ENCODE assay signal across 36 cellular contexts in genomic region chr7:15584575-15584974, GRCh38. TPM values are rescaled to one million over a fixed set of nuclear protein-coding genes. Genes with fewer than 3 reads are reported as not detected.
"Had no signal": no experiment of that assay in that cellular context is flagged by ENCODE, and none has a peak within 500 bp of the region (broad histone marks: within the 10 kb centered on the region; RNA-seq: fewer than 3 reads in every experiment).

No MANE protein-coding gene starts in this region.

- H3K27me3 Mint-ChIP-seq: activated CD4-positive, alpha-beta memory T cell treated with anti-CD3 and anti-CD28 coated beads for 36 hours; activated CD4-positive, alpha-beta T cell treated with anti-CD3 and anti-CD28 coated beads for 36 hours; activated CD4-positive, alpha-beta T cell treated with anti-CD3 and anti-CD28 coated beads, Interleukin-2, amount 10 ng/mL, durations not matched to agents 24 days and 14 days; activated CD8-positive, alpha-beta memory T cell treated with anti-CD3 and anti-CD28 coated beads, Interleukin-2, amount 10 ng/mL, durations not matched to agents 7 days and 5 days; activated naive CD4-positive, alpha-beta T cell treated with anti-CD3 and anti-CD28 coated beads, Interleukin-2, amount 50 U/mL, for 24 hours; activated naive CD8-positive, alpha-beta T cell treated with anti-CD3 and anti-CD28 coated beads for 36 hours; activated naive CD8-positive, alpha-beta T cell treated with anti-CD3 and anti-CD28 coated beads, Interleukin-2, amount 50 U/mL, for 24 hours; effector memory CD8-positive, alpha-beta T cell had no signal

- DNase-seq: activated CD4-positive, alpha-beta memory T cell treated with anti-CD3 and anti-CD28 coated beads for 36 hours; activated CD4-positive, alpha-beta T cell treated with anti-CD3 and anti-CD28 coated beads for 36 hours; activated CD4-positive, alpha-beta T cell treated with anti-CD3 and anti-CD28 coated beads, Interleukin-2, amount 10 ng/mL, durations not matched to agents 24 days and 14 days; activated CD4-positive, CD25-positive, alpha-beta regulatory T cell; activated CD4-positive, CD25-positive, alpha-beta regulatory T cell treated with anti-CD3 and anti-CD28 coated beads, Interleukin-2, amount 50 U/mL, for 72 hours; activated CD8-positive, alpha-beta memory T cell treated with anti-CD3 and anti-CD28 coated beads, Interleukin-2, amount 10 ng/mL, durations not matched to agents 7 days and 5 days; activated CD8-positive, alpha-beta memory T cell treated with anti-CD3 and anti-CD28 coated beads, Interleukin-2, amount 50 U/mL, for 4 hours; activated CD8-positive, alpha-beta T cell treated with anti-CD3 and anti-CD28 coated beads, Interleukin-2, amount 10 ng/mL, durations not matched to agents 7 days and 5 days; activated effector memory CD4-positive, alpha-beta T cell treated with anti-CD3 and anti-CD28 coated beads, Interleukin-2, amount 50 U/mL, for 16 hours; activated naive CD4-positive, alpha-beta T cell treated with anti-CD3 and anti-CD28 coated beads for 36 hours; activated naive CD8-positive, alpha-beta T cell treated with anti-CD3 and anti-CD28 coated beads for 36 hours; activated naive CD8-positive, alpha-beta T cell treated with anti-CD3 and anti-CD28 coated beads, Interleukin-2, amount 50 U/mL, for 24 hours; activated T-cell treated with anti-CD3 and anti-CD28 coated beads, Interleukin-2, amount 50 U/mL, for 1 hour; activated T-cell treated with anti-CD3 and anti-CD28 coated beads, Interleukin-2, amount 50 U/mL, for 48 hours; adrenal gland; amygdala; aorta; body of pancreas; caudate nucleus; cortex of kidney; dermis blood vessel endothelial cell; effector CD4-positive, alpha-beta T cell; effector memory CD8-positive, alpha-beta T cell; esophagus squamous epithelium; foreskin melanocyte; heart right ventricle had no signal

- H3K27ac ChIP-seq: adrenal gland, body of pancreas, epithelial cell of prostate, esophagus squamous epithelium, gastroesophageal sphincter, heart right ventricle, hepatocyte had no signal

- H2AFZ ChIP-seq: hepatocyte had no signal

- H3K4me1 ChIP-seq: adrenal gland, body of pancreas, esophagus squamous epithelium had no signal

- H3K4me3 Mint-ChIP-seq: activated CD4-positive, alpha-beta memory T cell treated with anti-CD3 and anti-CD28 coated beads for 36 hours; activated CD4-positive, alpha-beta T cell treated with anti-CD3 and anti-CD28 coated beads for 36 hours; activated CD4-positive, alpha-beta T cell treated with anti-CD3 and anti-CD28 coated beads, Interleukin-2, amount 10 ng/mL, durations not matched to agents 24 days and 14 days; activated CD8-positive, alpha-beta memory T cell treated with anti-CD3 and anti-CD28 coated beads, Interleukin-2, amount 10 ng/mL, durations not matched to agents 7 days and 5 days; activated CD8-positive, alpha-beta T cell treated with anti-CD3 and anti-CD28 coated beads, Interleukin-2, amount 10 ng/mL, durations not matched to agents 7 days and 5 days; activated naive CD4-positive, alpha-beta T cell treated with anti-CD3 and anti-CD28 coated beads for 36 hours; activated naive CD4-positive, alpha-beta T cell treated with anti-CD3 and anti-CD28 coated beads, Interleukin-2, amount 50 U/mL, for 24 hours; activated naive CD8-positive, alpha-beta T cell treated with anti-CD3 and anti-CD28 coated beads for 36 hours; activated naive CD8-positive, alpha-beta T cell treated with anti-CD3 and anti-CD28 coated beads, Interleukin-2, amount 50 U/mL, for 24 hours; activated T-helper 1 cell treated with anti-CD3 and anti-CD28 coated beads, Interleukin-12 subunit alpha, Interleukin-12 subunit beta, Interleukin-2, Interleukin-4 antibody, amounts not matched to agents 30 ng/mL and 10 ng/mL and 1 ng/mL, durations not matched to agents 14 hours and 24 hours and 36 hours; effector memory CD8-positive, alpha-beta T cell had no signal

- H3K36me3 Mint-ChIP-seq: activated CD4-positive, alpha-beta memory T cell treated with anti-CD3 and anti-CD28 coated beads for 36 hours; activated CD8-positive, alpha-beta memory T cell treated with anti-CD3 and anti-CD28 coated beads, Interleukin-2, amount 10 ng/mL, durations not matched to agents 7 days and 5 days; activated naive CD4-positive, alpha-beta T cell treated with anti-CD3 and anti-CD28 coated beads, Interleukin-2, amount 50 U/mL, for 24 hours; activated naive CD8-positive, alpha-beta T cell treated with anti-CD3 and anti-CD28 coated beads for 36 hours had no signal

- H3K9me3 ChIP-seq: adrenal gland, body of pancreas had no signal

- H3K27me3 ChIP-seq: adrenal gland, body of pancreas, esophagus squamous epithelium, gastroesophageal sphincter, heart right ventricle, hepatocyte had no signal

- H3K4me3 ChIP-seq: adrenal gland, body of pancreas, esophagus squamous epithelium, gastroesophageal sphincter, heart right ventricle, hepatocyte had no signal

- H3K79me2 ChIP-seq: hepatocyte had no signal

- ATAC-seq: activated CD4-positive, alpha-beta T cell treated with anti-CD3 and anti-CD28 coated beads for 36 hours; activated CD8-positive, alpha-beta memory T cell treated with anti-CD3 and anti-CD28 coated beads, Interleukin-2, amount 10 ng/mL, durations not matched to agents 7 days and 5 days; activated CD8-positive, alpha-beta T cell treated with anti-CD3 and anti-CD28 coated beads, Interleukin-2, amount 10 ng/mL, durations not matched to agents 7 days and 5 days; activated naive CD8-positive, alpha-beta T cell treated with anti-CD3 and anti-CD28 coated beads, Interleukin-2, amount 50 U/mL, for 24 hours; body of pancreas; effector memory CD8-positive, alpha-beta T cell; gastroesophageal sphincter; heart right ventricle had no signal

- H3K4me1 Mint-ChIP-seq: activated CD4-positive, alpha-beta T cell treated with anti-CD3 and anti-CD28 coated beads for 36 hours; activated CD4-positive, alpha-beta T cell treated with anti-CD3 and anti-CD28 coated beads, Interleukin-2, amount 10 ng/mL, durations not matched to agents 24 days and 14 days; activated CD8-positive, alpha-beta memory T cell treated with anti-CD3 and anti-CD28 coated beads, Interleukin-2, amount 10 ng/mL, durations not matched to agents 7 days and 5 days; activated naive CD4-positive, alpha-beta T cell treated with anti-CD3 and anti-CD28 coated beads, Interleukin-2, amount 50 U/mL, for 24 hours; activated naive CD8-positive, alpha-beta T cell treated with anti-CD3 and anti-CD28 coated beads for 36 hours; activated naive CD8-positive, alpha-beta T cell treated with anti-CD3 and anti-CD28 coated beads, Interleukin-2, amount 50 U/mL, for 24 hours had no signal

- H3K36me3 ChIP-seq: adrenal gland, esophagus squamous epithelium, gastroesophageal sphincter, heart right ventricle had no signal

- H3K4me2 ChIP-seq: hepatocyte had no signal

- H3K27ac Mint-ChIP-seq: activated CD4-positive, alpha-beta memory T cell treated with anti-CD3 and anti-CD28 coated beads for 36 hours; activated CD4-positive, alpha-beta T cell treated with anti-CD3 and anti-CD28 coated beads for 36 hours; activated CD4-positive, alpha-beta T cell treated with anti-CD3 and anti-CD28 coated beads, Interleukin-2, amount 10 ng/mL, durations not matched to agents 24 days and 14 days; activated CD8-positive, alpha-beta memory T cell treated with anti-CD3 and anti-CD28 coated beads, Interleukin-2, amount 10 ng/mL, durations not matched to agents 7 days and 5 days; activated CD8-positive, alpha-beta T cell treated with anti-CD3 and anti-CD28 coated beads, Interleukin-2, amount 10 ng/mL, durations not matched to agents 7 days and 5 days; activated naive CD4-positive, alpha-beta T cell treated with anti-CD3 and anti-CD28 coated beads for 36 hours; activated naive CD4-positive, alpha-beta T cell treated with anti-CD3 and anti-CD28 coated beads, Interleukin-2, amount 50 U/mL, for 24 hours; activated naive CD8-positive, alpha-beta T cell treated with anti-CD3 and anti-CD28 coated beads for 36 hours; activated naive CD8-positive, alpha-beta T cell treated with anti-CD3 and anti-CD28 coated beads, Interleukin-2, amount 50 U/mL, for 24 hours; activated T-helper 1 cell treated with anti-CD3 and anti-CD28 coated beads, Interleukin-12 subunit alpha, Interleukin-12 subunit beta, Interleukin-2, Interleukin-4 antibody, amounts not matched to agents 30 ng/mL and 10 ng/mL and 1 ng/mL, durations not matched to agents 14 hours and 24 hours and 36 hours; activated T-helper 2 cell treated with anti-CD3 and anti-CD28 coated beads, Interferon-gamma antibody, Interleukin-2, Interleukin-4, amounts not matched to agents 10 μg/mL and 5 μg/mL and 100 μg/mL, durations not matched to agents 14 hours and 24 hours and 36 hours; effector memory CD8-positive, alpha-beta T cell had no signal

RNA-seq across cellular contexts. Expression of gene AGMO, which starts 22.8 kb away (rescaled TPM):
- total RNA-seq: activated CD4-positive, alpha-beta memory T cell treated with anti-CD3 and anti-CD28 coated beads for 36 hours; activated CD4-positive, alpha-beta T cell treated with anti-CD3 and anti-CD28 coated beads for 36 hours; activated CD4-positive, alpha-beta T cell treated with anti-CD3 and anti-CD28 coated beads, Interleukin-2, amount 10 ng/mL, durations not matched to agents 24 days and 14 days; activated CD8-positive, alpha-beta memory T cell treated with anti-CD3 and anti-CD28 coated beads for 36 hours; activated CD8-positive, alpha-beta memory T cell treated with anti-CD3 and anti-CD28 coated beads, Interleukin-2, amount 10 ng/mL, durations not matched to agents 7 days and 5 days; activated CD8-positive, alpha-beta T cell treated with anti-CD3 and anti-CD28 coated beads, Interleukin-2, amount 10 ng/mL, durations not matched to agents 7 days and 5 days; activated naive CD4-positive, alpha-beta T cell treated with anti-CD3 and anti-CD28 coated beads for 36 hours; activated naive CD8-positive, alpha-beta T cell treated with anti-CD3 and anti-CD28 coated beads for 36 hours; activated T-helper 1 cell treated with anti-CD3 and anti-CD28 coated beads, Interleukin-12 subunit alpha, Interleukin-12 subunit beta, Interleukin-2, Interleukin-4 antibody, amounts not matched to agents 30 ng/mL and 10 ng/mL and 1 ng/mL, durations not matched to agents 14 hours and 24 hours and 36 hours; activated T-helper 2 cell treated with anti-CD3 and anti-CD28 coated beads, Interferon-gamma antibody, Interleukin-2, Interleukin-4, amounts not matched to agents 10 μg/mL and 5 μg/mL and 100 μg/mL, durations not matched to agents 14 hours and 24 hours and 36 hours; fibroblast of lung; fibroblast of villous mesenchyme; glomerular endothelial cell had no signal
